1 cellular context compared by ENCODE assay signal in the genomic region with DNA sequence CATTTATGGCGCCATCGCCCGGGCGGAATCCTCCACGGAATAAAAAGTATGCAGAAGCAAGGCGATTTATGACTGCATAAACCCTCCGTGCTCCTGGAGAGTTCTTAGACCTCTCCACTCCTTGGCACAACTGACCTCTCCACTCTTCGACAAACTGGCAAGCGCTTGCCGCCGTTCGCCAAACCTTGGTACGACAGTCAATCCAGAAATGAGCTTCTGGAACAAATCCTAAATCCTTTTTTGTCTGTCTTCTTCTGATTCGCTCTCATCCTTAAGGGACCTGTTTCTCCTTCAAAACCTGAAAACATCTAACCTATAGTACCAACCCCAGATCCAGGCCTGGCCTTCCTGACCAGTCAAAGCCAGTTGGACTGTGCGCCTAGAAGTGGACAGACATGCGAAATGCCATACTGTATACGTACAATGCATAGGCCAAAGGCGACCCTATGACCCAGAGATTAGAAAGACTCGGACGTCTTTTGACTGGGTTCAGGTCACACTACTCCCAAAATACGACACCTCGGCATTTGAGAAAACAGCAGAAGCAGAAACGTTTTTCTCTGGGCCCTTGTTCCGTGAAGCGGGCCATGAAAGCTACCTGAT.
TF ChIP-seq lines count a peak whose summit lies in the region.

No MANE protein-coding gene starts in this region.

TF ChIP-seq in GM23338, 12 proteins besides CTCF, POLR2A, EP300 and RAD21 (continued from another document):
- TF ChIP-seq, protein P1, sequence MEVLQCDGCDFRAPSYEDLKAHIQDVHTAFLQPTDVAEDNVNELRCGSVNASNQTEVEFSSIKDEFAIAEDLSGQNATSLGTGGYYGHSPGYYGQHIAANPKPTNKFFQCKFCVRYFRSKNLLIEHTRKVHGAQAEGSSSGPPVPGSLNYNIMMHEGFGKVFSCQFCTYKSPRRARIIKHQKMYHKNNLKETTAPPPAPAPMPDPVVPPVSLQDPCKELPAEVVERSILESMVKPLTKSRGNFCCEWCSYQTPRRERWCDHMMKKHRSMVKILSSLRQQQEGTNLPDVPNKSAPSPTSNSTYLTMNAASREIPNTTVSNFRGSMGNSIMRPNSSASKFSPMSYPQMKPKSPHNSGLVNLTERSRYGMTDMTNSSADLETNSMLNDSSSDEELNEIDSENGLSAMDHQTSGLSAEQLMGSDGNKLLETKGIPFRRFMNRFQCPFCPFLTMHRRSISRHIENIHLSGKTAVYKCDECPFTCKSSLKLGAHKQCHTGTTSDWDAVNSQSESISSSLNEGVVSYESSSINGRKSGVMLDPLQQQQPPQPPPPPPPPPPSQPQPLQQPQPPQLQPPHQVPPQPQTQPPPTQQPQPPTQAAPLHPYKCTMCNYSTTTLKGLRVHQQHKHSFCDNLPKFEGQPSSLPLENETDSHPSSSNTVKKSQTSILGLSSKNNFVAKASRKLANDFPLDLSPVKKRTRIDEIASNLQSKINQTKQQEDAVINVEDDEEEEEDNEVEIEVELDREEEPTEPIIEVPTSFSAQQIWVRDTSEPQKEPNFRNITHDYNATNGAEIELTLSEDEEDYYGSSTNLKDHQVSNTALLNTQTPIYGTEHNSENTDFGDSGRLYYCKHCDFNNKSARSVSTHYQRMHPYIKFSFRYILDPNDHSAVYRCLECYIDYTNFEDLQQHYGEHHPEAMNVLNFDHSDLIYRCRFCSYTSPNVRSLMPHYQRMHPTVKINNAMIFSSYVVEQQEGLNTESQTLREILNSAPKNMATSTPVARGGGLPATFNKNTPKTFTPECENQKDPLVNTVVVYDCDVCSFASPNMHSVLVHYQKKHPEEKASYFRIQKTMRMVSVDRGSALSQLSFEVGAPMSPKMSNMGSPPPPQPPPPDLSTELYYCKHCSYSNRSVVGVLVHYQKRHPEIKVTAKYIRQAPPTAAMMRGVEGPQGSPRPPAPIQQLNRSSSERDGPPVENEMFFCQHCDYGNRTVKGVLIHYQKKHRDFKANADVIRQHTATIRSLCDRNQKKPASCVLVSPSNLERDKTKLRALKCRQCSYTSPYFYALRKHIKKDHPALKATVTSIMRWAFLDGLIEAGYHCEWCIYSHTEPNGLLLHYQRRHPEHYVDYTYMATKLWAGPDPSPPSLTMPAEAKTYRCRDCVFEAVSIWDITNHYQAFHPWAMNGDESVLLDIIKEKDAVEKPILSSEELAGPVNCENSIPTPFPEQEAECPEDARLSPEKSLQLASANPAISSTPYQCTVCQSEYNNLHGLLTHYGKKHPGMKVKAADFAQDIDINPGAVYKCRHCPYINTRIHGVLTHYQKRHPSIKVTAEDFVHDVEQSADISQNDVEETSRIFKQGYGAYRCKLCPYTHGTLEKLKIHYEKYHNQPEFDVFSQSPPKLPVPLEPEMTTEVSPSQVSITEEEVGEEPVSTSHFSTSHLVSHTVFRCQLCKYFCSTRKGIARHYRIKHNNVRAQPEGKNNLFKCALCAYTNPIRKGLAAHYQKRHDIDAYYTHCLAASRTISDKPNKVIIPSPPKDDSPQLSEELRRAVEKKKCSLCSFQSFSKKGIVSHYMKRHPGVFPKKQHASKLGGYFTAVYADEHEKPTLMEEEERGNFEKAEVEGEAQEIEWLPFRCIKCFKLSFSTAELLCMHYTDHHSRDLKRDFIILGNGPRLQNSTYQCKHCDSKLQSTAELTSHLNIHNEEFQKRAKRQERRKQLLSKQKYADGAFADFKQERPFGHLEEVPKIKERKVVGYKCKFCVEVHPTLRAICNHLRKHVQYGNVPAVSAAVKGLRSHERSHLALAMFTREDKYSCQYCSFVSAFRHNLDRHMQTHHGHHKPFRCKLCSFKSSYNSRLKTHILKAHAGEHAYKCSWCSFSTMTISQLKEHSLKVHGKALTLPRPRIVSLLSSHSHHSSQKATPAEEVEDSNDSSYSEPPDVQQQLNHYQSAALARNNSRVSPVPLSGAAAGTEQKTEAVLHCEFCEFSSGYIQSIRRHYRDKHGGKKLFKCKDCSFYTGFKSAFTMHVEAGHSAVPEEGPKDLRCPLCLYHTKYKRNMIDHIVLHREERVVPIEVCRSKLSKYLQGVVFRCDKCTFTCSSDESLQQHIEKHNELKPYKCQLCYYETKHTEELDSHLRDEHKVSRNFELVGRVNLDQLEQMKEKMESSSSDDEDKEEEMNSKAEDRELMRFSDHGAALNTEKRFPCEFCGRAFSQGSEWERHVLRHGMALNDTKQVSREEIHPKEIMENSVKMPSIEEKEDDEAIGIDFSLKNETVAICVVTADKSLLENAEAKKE (CRISPR knock-in tag; IDR thresholded peaks at IDR 0.05): no peak
- no peak for TF ChIP-seq ZNF331 (CRISPR knock-in tag; IDR thresholded peaks at IDR 0.05; ENCODE audit: low read depth)
- no peak for TF ChIP-seq EZH2phosphoT487 (IDR thresholded peaks at IDR 0.05; ENCODE audit: unreplicated experiment)
- no peak for TF ChIP-seq POLR2AphosphoS5 (IDR thresholded peaks at IDR 0.05; ENCODE audit: low read depth)
- TF ChIP-seq EZH2 (IDR thresholded peaks at IDR 0.05; ENCODE audit: low read depth, unreplicated experiment): no peak
- TF ChIP-seq CREB1 (CRISPR knock-in tag; IDR thresholded peaks at IDR 0.05; ENCODE audit: low read depth): no peak
- no peak for TF ChIP-seq STAT1 (IDR thresholded peaks at IDR 0.05; ENCODE audit: unreplicated experiment)
- no peak for TF ChIP-seq NANOG (IDR thresholded peaks at IDR 0.05; ENCODE audit: borderline replicate concordance)
